In the genomic region with DNA sequence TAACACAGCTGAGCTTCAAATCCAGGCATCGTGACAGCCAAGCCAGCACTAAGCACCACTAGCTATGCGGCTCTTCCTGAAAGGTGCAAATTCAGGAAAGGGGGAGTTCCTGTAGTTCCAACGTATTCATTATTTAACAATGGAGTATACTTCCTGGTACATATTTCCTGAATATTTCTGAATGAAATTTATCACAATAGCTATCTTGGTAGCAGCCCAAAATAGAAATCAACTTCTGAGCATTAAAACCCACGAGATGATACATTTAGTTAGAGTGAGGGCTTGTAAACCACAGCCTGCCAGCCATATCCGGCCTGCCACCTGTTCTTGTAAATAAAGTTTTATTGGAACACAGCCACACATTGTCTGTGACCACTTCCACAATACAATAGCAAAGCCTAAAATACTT, we compare ENCODE assay signal across 13 cellular contexts.
DNase-seq lines count a peak whose midpoint lies in the region; ATAC-seq, FAIRE-seq and TF ChIP-seq lines count a peak whose summit lies in the region.
"Had no signal": no experiment of that assay in that cellular context is flagged by ENCODE, and none has a peak within 500 bp of the region (broad histone marks: within the 10 kb centered on the region; RNA-seq: fewer than 3 reads in every experiment).

No MANE protein-coding gene starts in this region.

- in situ Hi-C loops in GM12878 (cut with MboI): no loop called here

- no peak overlapping the region for H3K4me3 Mint-ChIP-seq in stimulated activated naive B cell treated with anti-CD40 and anti-IgM and Interleukin-4, amounts not matched to agents 10 μg/mL and 1 μg/mL and 100 μg/mL, for 72 hours
- H3K4me3 Mint-ChIP-seq: CD8-positive, alpha-beta memory T cell; nephron had no signal

- no peaks in the 10 kb centered on the region for H3K27me3 ChIP-seq in left ventricle myocardium inferior (ENCODE audit: low read depth)
- no peaks in the 10 kb centered on the region for H3K27me3 ChIP-seq in GM12878 (replicated peaks in 1 of 2; ENCODE audit: control insufficient read depth in 2 of 2, insufficient read depth in 2 of 2, low read length in 1 of 2)
- H3K27me3 ChIP-seq in aorta (ENCODE audit: control insufficient read depth in 1 of 2, insufficient read depth in 2 of 2, low read length in 1 of 2): no peaks in the 10 kb centered on the region

- no peak for ATAC-seq in Right ventricle myocardium inferior
- peak; percentile 68 for ATAC-seq in GM12878
- peak; percentile 34 to 51 for ATAC-seq in stimulated activated naive B cell treated with anti-CD40 and anti-IgM and Interleukin-4, amounts not matched to agents 10 μg/mL and 1 μg/mL and 100 μg/mL, for 72 hours (replicated peaks)
- ATAC-seq in aorta (ENCODE audit: low FRiP score): no peak

- peaks cover 3 to 8% of the 10 kb centered on the region in 2 donors for H3K4me1 Mint-ChIP-seq in stimulated activated naive B cell treated with anti-CD40 and anti-IgM and Interleukin-4, amounts not matched to agents 10 μg/mL and 1 μg/mL and 100 μg/mL, for 72 hours

- H3K9ac ChIP-seq in GM12878 (ENCODE audit: control insufficient read depth, insufficient read depth, low read length): no peak overlapping the region

- peaks cover 4 to 8% of the 10 kb centered on the region in 2 donors for H3K27me3 Mint-ChIP-seq in stimulated activated naive B cell treated with anti-CD40 and anti-IgM and Interleukin-4, amounts not matched to agents 10 μg/mL and 1 μg/mL and 100 μg/mL, for 72 hours

- H3K36me3 ChIP-seq in left ventricle myocardium inferior: no peaks in the 10 kb centered on the region
- H3K36me3 ChIP-seq in GM12878 (ENCODE audit: control insufficient read depth in 2 of 2, insufficient read depth in 2 of 2, low read length in 1 of 2): no peaks in the 10 kb centered on the region
- no peaks in the 10 kb centered on the region for H3K36me3 ChIP-seq in aorta (ENCODE audit: control insufficient read depth in 1 of 2, insufficient read depth in 2 of 2, low read length in 1 of 2)

- RAD21 ChIA-PET in GM12878 (lab: Charles Lee; ENCODE audit: unreplicated experiment): no interaction called here

- no peak for FAIRE-seq in GM12878 (lab: Jason Lieb, UNC)

- H3K9me3 Mint-ChIP-seq in stimulated activated naive B cell treated with anti-CD40 and anti-IgM and Interleukin-4, amounts not matched to agents 10 μg/mL and 1 μg/mL and 100 μg/mL, for 72 hours: peaks cover 3% of the 10 kb centered on the region in 2 donors

- no peak for TF ChIP-seq POLR2A in GM12878 (IDR thresholded peaks at IDR 0.05; ENCODE audit: low read depth, low read length)

- H3K27ac Mint-ChIP-seq in stimulated activated naive B cell treated with anti-CD40 and anti-IgM and Interleukin-4, amounts not matched to agents 10 μg/mL and 1 μg/mL and 100 μg/mL, for 72 hours: no peak overlapping the region
- H3K27ac Mint-ChIP-seq: CD8-positive, alpha-beta memory T cell had no signal

- H3K79me2 ChIP-seq in GM12878 (ENCODE audit: control insufficient read depth, insufficient read depth, low read length): no peaks in the 10 kb centered on the region

- H2AFZ ChIP-seq in GM12878 (ENCODE audit: control insufficient read depth, low read depth, low read length): no peak overlapping the region

- no peak for TF ChIP-seq EP300 in GM12878 (IDR thresholded peaks at IDR 0.05; ENCODE audit: borderline replicate concordance in 1 of 2, control insufficient read depth in 1 of 2, low read depth in 2 of 2, low read length in 2 of 2)

- no peak for TF ChIP-seq RAD21 in GM12878 (IDR thresholded peaks at IDR 0.05; ENCODE audit: insufficient read depth, low read depth, low read length)

- H4K20me1 ChIP-seq in GM12878 (ENCODE audit: control insufficient read depth, insufficient read depth): no peaks in the 10 kb centered on the region

- H3K4me3 ChIP-seq in left ventricle myocardium inferior (no peak overlapping the region), GM12878 (no peak overlapping the region), aorta (ENCODE audit: low read length in 2 of 2) (no peak overlapping the region)

- SMC1A ChIA-PET in GM12878 (lab: Charles Lee; ENCODE audit: uncharacterized antibody, unreplicated experiment): no interaction called here

- H3K36me3 Mint-ChIP-seq in stimulated activated naive B cell treated with anti-CD40 and anti-IgM and Interleukin-4, amounts not matched to agents 10 μg/mL and 1 μg/mL and 100 μg/mL, for 72 hours: no peaks in the 10 kb centered on the region
- H3K36me3 Mint-ChIP-seq: CD8-positive, alpha-beta memory T cell had no signal

- peaks cover 14% of the 10 kb centered on the region for H3K4me1 ChIP-seq in left ventricle myocardium inferior
- H3K4me1 ChIP-seq in GM12878 (ENCODE audit: control insufficient read depth, insufficient read depth, low read length): no peaks in the 10 kb centered on the region
- H3K4me1 ChIP-seq in aorta (ENCODE audit: control insufficient read depth in 1 of 2, insufficient read depth in 2 of 2, low read length in 2 of 2): no peaks in the 10 kb centered on the region

- TF ChIP-seq CTCF in left ventricle myocardium inferior (IDR thresholded peaks at IDR 0.05; ENCODE audit: borderline replicate concordance): no peak
- no peak for TF ChIP-seq CTCF in GM12878 (IDR thresholded peaks at IDR 0.05 in 2 of 3, conservative IDR thresholded peaks at IDR 0.05 in 1 of 3; ENCODE audit: control insufficient read depth in 2 of 3, extremely low read depth in 1 of 3, insufficient read depth in 1 of 3, low read depth in 3 of 3, low read length in 3 of 3)

- 15% methylated on average over 5 of the region's 5 CpGs for WGBS in GM12878 (ENCODE audit: insufficient coverage, insufficient replicate concordance, low lambda C conversion rate, missing lambda C conversion rate)
- WGBS in aorta, 2 donors: 63 to 72% methylated on average over 5 of the region's 5 CpGs

- H3K27ac ChIP-seq in left ventricle myocardium inferior (replicated peaks): peak overlapping the region; percentile 18
- H3K27ac ChIP-seq in GM12878 (ENCODE audit: control insufficient read depth, insufficient read depth): no peak overlapping the region
- H3K27ac ChIP-seq in aorta (ENCODE audit: low read depth in 1 of 2, low read length in 2 of 2): no peak overlapping the region

- no peak overlapping the region for H3K4me2 ChIP-seq in GM12878 (ENCODE audit: control insufficient read depth, insufficient read depth)

- DNase-seq in left ventricle myocardium inferior (no peak), Right ventricle myocardium inferior (ENCODE audit: missing footprints) (no peak), NAMALWA (ENCODE audit: low spot score) (peak; percentile 59), GM12878 (ENCODE audit: low read depth, low spot score) (peak; percentile 12), mucosa of gallbladder (ENCODE audit: low spot score) (no peak), retina (no peak), aorta (no peak)
- DNase-seq in stimulated activated naive B cell treated with anti-CD40 and anti-IgM and Interleukin-4, amounts not matched to agents 10 μg/mL and 1 μg/mL and 100 μg/mL, for 72 hours: no peak
- DNase-seq: amygdala, foreskin melanocyte, NCI-H2171 had no signal

- H3K9me3 ChIP-seq in left ventricle myocardium inferior (replicated peaks): no peaks in the 10 kb centered on the region
- H3K9me3 ChIP-seq in GM12878 (replicated peaks; ENCODE audit: control insufficient read depth, insufficient read depth, low read length): no peaks in the 10 kb centered on the region; the same call in 2 of the 3 replicates
- H3K9me3 ChIP-seq in aorta (ENCODE audit: control insufficient read depth, low read length): no peaks in the 10 kb centered on the region

- CTCF ChIA-PET in GM12878 (lab: Yijun Ruan, JAX): no interaction called here

- POLR2A ChIA-PET in GM12878 (lab: Charles Lee): interaction anchor here (0.5 kb wide), 1 partner anchor 109 kb away, joined by 5 read pairs; no protein-coding TSS in a partner anchor

- intact Hi-C loops in left ventricle myocardium inferior (cut with micrococcal nuclease) (no loop called here), Right ventricle myocardium inferior (cut with DNase I) (no loop called here), GM12878 (cut with micrococcal nuclease; ENCODE audit: unreplicated experiment) (no loop called here), aorta (cut with DNase I) (no loop called here)

- no TSS peak for BruUV-seq in GM12878 (replicated peaks; lab: Mats Ljungman, UMichigan)

TF ChIP-seq in GM12878, 131 proteins besides CTCF, POLR2A, EP300 and RAD21:
- TF ChIP-seq MXI1 (IDR thresholded peaks at IDR 0.05; ENCODE audit: low read depth, low read length): no peak
- TF ChIP-seq, protein P1, sequence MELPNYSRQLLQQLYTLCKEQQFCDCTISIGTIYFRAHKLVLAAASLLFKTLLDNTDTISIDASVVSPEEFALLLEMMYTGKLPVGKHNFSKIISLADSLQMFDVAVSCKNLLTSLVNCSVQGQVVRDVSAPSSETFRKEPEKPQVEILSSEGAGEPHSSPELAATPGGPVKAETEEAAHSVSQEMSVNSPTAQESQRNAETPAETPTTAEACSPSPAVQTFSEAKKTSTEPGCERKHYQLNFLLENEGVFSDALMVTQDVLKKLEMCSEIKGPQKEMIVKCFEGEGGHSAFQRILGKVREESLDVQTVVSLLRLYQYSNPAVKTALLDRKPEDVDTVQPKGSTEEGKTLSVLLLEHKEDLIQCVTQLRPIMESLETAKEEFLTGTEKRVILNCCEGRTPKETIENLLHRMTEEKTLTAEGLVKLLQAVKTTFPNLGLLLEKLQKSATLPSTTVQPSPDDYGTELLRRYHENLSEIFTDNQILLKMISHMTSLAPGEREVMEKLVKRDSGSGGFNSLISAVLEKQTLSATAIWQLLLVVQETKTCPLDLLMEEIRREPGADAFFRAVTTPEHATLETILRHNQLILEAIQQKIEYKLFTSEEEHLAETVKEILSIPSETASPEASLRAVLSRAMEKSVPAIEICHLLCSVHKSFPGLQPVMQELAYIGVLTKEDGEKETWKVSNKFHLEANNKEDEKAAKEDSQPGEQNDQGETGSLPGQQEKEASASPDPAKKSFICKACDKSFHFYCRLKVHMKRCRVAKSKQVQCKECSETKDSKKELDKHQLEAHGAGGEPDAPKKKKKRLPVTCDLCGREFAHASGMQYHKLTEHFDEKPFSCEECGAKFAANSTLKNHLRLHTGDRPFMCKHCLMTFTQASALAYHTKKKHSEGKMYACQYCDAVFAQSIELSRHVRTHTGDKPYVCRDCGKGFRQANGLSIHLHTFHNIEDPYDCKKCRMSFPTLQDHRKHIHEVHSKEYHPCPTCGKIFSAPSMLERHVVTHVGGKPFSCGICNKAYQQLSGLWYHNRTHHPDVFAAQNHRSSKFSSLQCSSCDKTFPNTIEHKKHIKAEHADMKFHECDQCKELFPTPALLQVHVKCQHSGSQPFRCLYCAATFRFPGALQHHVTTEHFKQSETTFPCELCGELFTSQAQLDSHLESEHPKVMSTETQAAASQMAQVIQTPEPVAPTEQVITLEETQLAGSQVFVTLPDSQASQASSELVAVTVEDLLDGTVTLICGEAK (IDR thresholded peaks at IDR 0.05; ENCODE audit: borderline replicate concordance): peak; percentile 88

Comparison
In these comparisons a context has a peak if more than half of its experiments do, and no peak if none do; other contexts are left out.
1. DNase-seq: peak in NAMALWA (single experiment) and GM12878 (single experiment); none in left ventricle myocardium inferior (single experiment), Right ventricle myocardium inferior (single experiment), stimulated activated naive B cell treated with anti-CD40 and anti-IgM and Interleukin-4, amounts not matched to agents 10 μg/mL and 1 μg/mL and 100 μg/mL, for 72 hours (single experiment), mucosa of gallbladder (single experiment), retina (single experiment) and aorta (0 of 2).
2. ATAC-seq: peak in GM12878 (single experiment) and stimulated activated naive B cell treated with anti-CD40 and anti-IgM and Interleukin-4, amounts not matched to agents 10 μg/mL and 1 μg/mL and 100 μg/mL, for 72 hours (2 of 2); none in Right ventricle myocardium inferior (single experiment) and aorta (single experiment).